Comparison of ENCODE assay signal across 33 cellular contexts in genomic region chr18:64287926-64288325, GRCh38.
"Had no signal": no experiment of that assay in that cellular context is flagged by ENCODE, and none has a peak within 500 bp of the region (broad histone marks: within the 10 kb centered on the region; RNA-seq: fewer than 3 reads in every experiment).

No MANE protein-coding gene starts in this region.

- H3K9me3 Mint-ChIP-seq: activated B cell treated with CpG ODN at 0.5 μM for 24 hours; activated T-cell treated with anti-CD3 and anti-CD28 coated beads, Interleukin-2, amount 50 U/mL, for 4 hours; activated T-helper 1 cell treated with anti-CD3 and anti-CD28 coated beads, Interleukin-12 subunit alpha, Interleukin-12 subunit beta, Interleukin-2, Interleukin-4 antibody, amounts not matched to agents 30 ng/mL and 10 ng/mL and 1 ng/mL, durations not matched to agents 14 hours and 24 hours and 36 hours had no signal

- H3K27me3 ChIP-seq: adrenal gland had no signal

- H3K27ac Mint-ChIP-seq: activated B cell treated with CpG ODN at 0.5 μM for 24 hours; activated CD4-positive, alpha-beta memory T cell treated with anti-CD3 and anti-CD28 coated beads for 36 hours; activated naive CD4-positive, alpha-beta T cell treated with anti-CD3 and anti-CD28 coated beads for 36 hours; activated naive CD4-positive, alpha-beta T cell treated with anti-CD3 and anti-CD28 coated beads, Interleukin-2, amount 50 U/mL, for 72 hours; activated T-helper 1 cell treated with anti-CD3 and anti-CD28 coated beads, Interleukin-12 subunit alpha, Interleukin-12 subunit beta, Interleukin-2, Interleukin-4 antibody, amounts not matched to agents 30 ng/mL and 10 ng/mL and 1 ng/mL, durations not matched to agents 14 hours and 24 hours and 36 hours had no signal

- H3K27me3 Mint-ChIP-seq: activated B cell treated with CpG ODN at 0.5 μM for 24 hours; activated CD4-positive, alpha-beta memory T cell treated with anti-CD3 and anti-CD28 coated beads for 36 hours; brain had no signal

- H3K36me3 ChIP-seq: adrenal gland had no signal

- ATAC-seq: activated naive CD4-positive, alpha-beta T cell treated with anti-CD3 and anti-CD28 coated beads, Interleukin-2, amount 50 U/mL, for 72 hours; activated T-cell treated with anti-CD3 and anti-CD28 coated beads, Interleukin-2, amount 50 U/mL, for 4 hours; Right ventricle myocardium inferior had no signal

- H3K4me3 Mint-ChIP-seq: activated B cell treated with CpG ODN at 0.5 μM for 24 hours; activated CD4-positive, alpha-beta memory T cell treated with anti-CD3 and anti-CD28 coated beads for 36 hours; activated naive CD4-positive, alpha-beta T cell treated with anti-CD3 and anti-CD28 coated beads for 36 hours; activated T-cell treated with anti-CD3 and anti-CD28 coated beads, Interleukin-2, amount 50 U/mL, for 4 hours; activated T-helper 1 cell treated with anti-CD3 and anti-CD28 coated beads, Interleukin-12 subunit alpha, Interleukin-12 subunit beta, Interleukin-2, Interleukin-4 antibody, amounts not matched to agents 30 ng/mL and 10 ng/mL and 1 ng/mL, durations not matched to agents 14 hours and 24 hours and 36 hours; brain had no signal

- H3K4me3 ChIP-seq: adrenal gland, PC-9 had no signal

- H3K4me2 ChIP-seq: PC-9 had no signal

- H3K36me3 Mint-ChIP-seq: activated CD4-positive, alpha-beta memory T cell treated with anti-CD3 and anti-CD28 coated beads for 36 hours; activated naive CD4-positive, alpha-beta T cell treated with anti-CD3 and anti-CD28 coated beads, Interleukin-2, amount 50 U/mL, for 72 hours; brain had no signal

- DNase-seq: activated B cell treated with CpG ODN at 0.5 μM for 24 hours; activated CD4-positive, alpha-beta memory T cell treated with anti-CD3 and anti-CD28 coated beads for 36 hours; activated CD4-positive, alpha-beta T cell treated with anti-CD3 and anti-CD28 coated beads for 4 hours; activated CD4-positive, alpha-beta T cell treated with anti-CD3 and anti-CD28 coated beads, Interleukin-2, amount 50 U/mL, for 1 hour; activated CD4-positive, CD25-positive, alpha-beta regulatory T cell treated with anti-CD3 and anti-CD28 coated beads, Interleukin-2, amount 50 U/mL, for 72 hours; activated CD8-positive, alpha-beta memory T cell treated with anti-CD3 and anti-CD28 coated beads, Interleukin-2, amount 50 U/mL, for 4 hours; activated gamma-delta T cell treated with Interleukin-2 at 50 U/mL for 16 hours; activated naive CD4-positive, alpha-beta T cell treated with anti-CD3 and anti-CD28 coated beads for 36 hours; activated T-cell treated with anti-CD3 and anti-CD28 coated beads for 4 hours; activated T-cell treated with anti-CD3 and anti-CD28 coated beads, Interleukin-2, amount 50 U/mL, for 4 hours; adrenal gland; central memory CD4-positive, alpha-beta T cell; Karpas-422; KBM-7; MM.1S; NCI-H1092 treated with DMSO at 0.1 percent for 48 hours; NCI-H1417 treated with DMSO at 0.1 percent for 48 hours; NCI-H187 treated with DMSO at 0.1 percent for 48 hours; NCI-H2081 treated with DMSO at 0.1 percent for 48 hours; NCI-H226; NCI-H526; NCI-H748 treated with DMSO at 0.1 percent for 48 hours; PC-9; SW 1271; T-helper 1 cell; T-helper 2 cell; T-helper 9 cell had no signal

- H3K4me1 Mint-ChIP-seq: activated B cell treated with CpG ODN at 0.5 μM for 24 hours, brain had no signal

- H3K27ac ChIP-seq: adrenal gland, PC-9, RWPE1, VCaP had no signal

- H2AFZ ChIP-seq: PC-9 had no signal

- H3K9me3 ChIP-seq: adrenal gland had no signal

- H3K4me1 ChIP-seq: adrenal gland had no signal
